9 cellular contexts compared by ENCODE assay signal in the genomic region with DNA sequence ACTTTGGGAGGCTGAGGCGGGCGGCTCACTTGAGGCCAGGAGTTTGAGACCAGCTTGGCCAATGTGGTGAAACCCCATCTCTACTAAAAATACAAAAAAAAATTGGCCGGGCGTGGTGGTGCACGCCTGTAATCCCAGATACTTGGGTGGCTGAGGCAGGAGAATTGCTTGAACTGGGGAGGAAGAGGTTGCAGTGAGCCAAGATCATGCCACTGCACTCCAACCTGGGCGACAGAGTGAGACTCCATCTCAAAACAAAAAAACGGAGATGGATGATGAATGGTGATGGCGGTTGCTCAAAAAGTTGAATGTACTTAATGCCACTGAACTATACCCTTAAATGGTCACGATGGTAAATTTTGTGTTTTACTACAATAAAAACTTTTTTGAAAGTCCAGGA. TPM values are rescaled to one million over a fixed set of nuclear protein-coding genes. Genes with fewer than 3 reads are reported as not detected.
DNase-seq lines count a peak whose midpoint lies in the region; ATAC-seq, FAIRE-seq and TF ChIP-seq lines count a peak whose summit lies in the region.
"Not testable (repeated sequence)": the region's sequence is repeated elsewhere in the genome, so short reads cannot be mapped to it uniquely, and the experiment has no call there.
"Had no signal": no experiment of that assay in that cellular context is flagged by ENCODE, and none has a peak within 500 bp of the region (broad histone marks: within the 10 kb centered on the region; RNA-seq: fewer than 3 reads in every experiment).

No MANE protein-coding gene starts in this region.

- not testable (repeated sequence) for H3K4me1 ChIP-seq in K562 (replicated peaks in 1 of 2; ENCODE audit: control insufficient read depth in 2 of 2, insufficient read depth in 2 of 2, low read length in 2 of 2)

- CTCF ChIA-PET in Calu3 (lab: Charles Lee); K562 (lab: Yijun Ruan, JAX; ENCODE audit: low intra/inter-chr PET ratio): not testable (repeated sequence)

- not testable (repeated sequence) for H3K27ac ChIP-seq in K562 (ENCODE audit: extremely low read depth, low read depth, low read length)

- TF ChIP-seq RAD21 in K562 (CRISPR knock-in tag; conservative IDR thresholded peaks at IDR 0.05 in 1 of 2, IDR thresholded peaks at IDR 0.05 in 1 of 2), result not testable (repeated sequence)

- intact Hi-C loops in Calu3 (cut with micrococcal nuclease; ENCODE audit: unreplicated experiment); K562 (cut with micrococcal nuclease): not testable (repeated sequence)

- H3K36me3 ChIP-seq in K562 (ENCODE audit: control insufficient read depth, insufficient read depth, low read length), result peaks cover 35% of the 10 kb centered on the region

- H3K9ac ChIP-seq in K562 (ENCODE audit: insufficient read depth in 1 of 2, low read depth in 2 of 2, low read length in 2 of 2), result not testable (repeated sequence)

- not testable (repeated sequence) for TF ChIP-seq CTCF in Calu3 (IDR thresholded peaks at IDR 0.05; ENCODE audit: unreplicated experiment); K562 (IDR thresholded peaks at IDR 0.05 in 2 of 3, conservative IDR thresholded peaks at IDR 0.05 in 1 of 3; ENCODE audit: insufficient read depth in 2 of 3, low read depth in 1 of 3, low read length in 3 of 3)

- TF ChIP-seq POLR2A in K562 (conservative IDR thresholded peaks at IDR 0.05), result 0 out of 2 replicates have a peak, but pooled peaks have one; percentile 55
- peak; percentile 4 for TF ChIP-seq POLR2A in erythroblast (IDR thresholded peaks at IDR 0.05; ENCODE audit: low read length)

- WGBS in K562 (ENCODE audit: insufficient coverage, low coverage, missing lambda C conversion rate), result 90% methylated on average over 7 of the region's 9 CpGs

- ATAC-seq in K562, result not testable (repeated sequence)

- H3K79me2 ChIP-seq in K562 (ENCODE audit: control insufficient read depth, insufficient read depth, low read length), result not testable (repeated sequence)

- not testable (repeated sequence) for FAIRE-seq in K562 (lab: Jason Lieb, UNC)

- not testable (repeated sequence) for H3K27me3 ChIP-seq in K562 (ENCODE audit: control insufficient read depth in 2 of 2, insufficient read depth in 2 of 2, low read length in 2 of 2)

- not testable (repeated sequence) for H3K9me1 ChIP-seq in K562 (ENCODE audit: control insufficient read depth, insufficient read depth, low read length)

- H4K20me1 ChIP-seq in K562 (replicated peaks; ENCODE audit: control insufficient read depth, insufficient read depth, low read length), result not testable (repeated sequence)

- not testable (repeated sequence) for H3K4me2 ChIP-seq in K562 (ENCODE audit: insufficient read depth, low read length)

- TF ChIP-seq EP300 in K562 (IDR thresholded peaks at IDR 0.05; ENCODE audit: low read length), result not testable (repeated sequence)

- POLR2A ChIA-PET in K562 (lab: Yijun Ruan, JAX), result not testable (repeated sequence)

- DNase-seq in Calu3; activated T-cell treated with anti-CD3 and anti-CD28 coated beads, Interleukin-2, amount 50 U/mL, for 24 hours; K562 (ENCODE audit: extremely low read depth in 1 of 4, low spot score in 3 of 4); erythroblast (lab: John Stamatoyannopoulos, UW): not testable (repeated sequence)
- DNase-seq in activated effector memory CD4-positive, alpha-beta T cell treated with anti-CD3 and anti-CD28 coated beads, Interleukin-2, amount 50 U/mL, for 16 hours, result peak; percentile 25

- not testable (repeated sequence) for H3K4me1 Mint-ChIP-seq in Calu3 (ENCODE audit: low read depth, unreplicated experiment); activated T-cell treated with anti-CD3 and anti-CD28 coated beads, Interleukin-2, amount 50 U/mL, for 24 hours (ENCODE audit: low read depth)

- peak overlapping the region; percentile 31 for H3K27ac Mint-ChIP-seq in Calu3 (ENCODE audit: unreplicated experiment)
- H3K27ac Mint-ChIP-seq in activated T-cell treated with anti-CD3 and anti-CD28 coated beads, Interleukin-2, amount 50 U/mL, for 24 hours, result peak overlapping the region; percentile 53

- H3K36me3 Mint-ChIP-seq in Calu3 (ENCODE audit: insufficient read depth, unreplicated experiment), result peaks cover 45% of the 10 kb centered on the region
- peaks cover 58% of the 10 kb centered on the region for H3K36me3 Mint-ChIP-seq in activated T-cell treated with anti-CD3 and anti-CD28 coated beads, Interleukin-2, amount 50 U/mL, for 24 hours (ENCODE audit: low read depth)

- not testable (repeated sequence) for H3K4me3 ChIP-seq in K562

- not testable (repeated sequence) for H2AFZ ChIP-seq in K562 (ENCODE audit: low read depth, low read length)

- not testable (repeated sequence) for H3K4me3 Mint-ChIP-seq in Calu3 (ENCODE audit: low read depth, unreplicated experiment); activated T-cell treated with anti-CD3 and anti-CD28 coated beads, Interleukin-2, amount 50 U/mL, for 24 hours

- not testable (repeated sequence) for BruUV-seq in Calu3 (replicated peaks; lab: Mats Ljungman, UMichigan); K562 (replicated peaks; lab: Mats Ljungman, UMichigan)

- not testable (repeated sequence) for H3K9me3 Mint-ChIP-seq in Calu3 (ENCODE audit: low read depth, unreplicated experiment); activated T-cell treated with anti-CD3 and anti-CD28 coated beads, Interleukin-2, amount 50 U/mL, for 24 hours

- H3K27me3 Mint-ChIP-seq in Calu3 (ENCODE audit: unreplicated experiment); activated T-cell treated with anti-CD3 and anti-CD28 coated beads, Interleukin-2, amount 50 U/mL, for 24 hours: not testable (repeated sequence)

- H3K9me3 ChIP-seq in K562 (replicated peaks; ENCODE audit: control insufficient read depth, insufficient read depth, low read depth, low read length), result not testable (repeated sequence)

- in situ Hi-C loops in K562 (cut with MboI), result not testable (repeated sequence)

RNA-seq across cellular contexts. Expression of gene PRPF3, which starts 12.7 kb away (rescaled TPM):
- total RNA-seq in Calu3 (2022) (82.7 and 102 TPM in 2 replicates), K562 (2014; rRNA removed) (50.5 and 57.9 TPM in 2 replicates), K562 (2014; rRNA removed; fragmentation: Illumina TruSeq; extraction: Trizol) (73.4 and 81.5 TPM in 2 replicates), K562 (2015; rRNA removed; fragmentation: Illumina TruSeq; extraction: Trizol) (80.0 and 84.4 TPM in 2 replicates), K562 (2021) (48.1 and 51.1 TPM in 2 replicates)
- 124 and 171 TPM in 2 replicates for total RNA-seq in K562 (2011; cell fraction: chromatin; rRNA removed; ENCODE audit: low replicate concordance)
- total RNA-seq in K562 (2011; cell fraction: nucleolus; rRNA removed), result 54.7 and 55.1 TPM in 2 replicates
- total RNA-seq in K562 (2011; cell fraction: nucleoplasm; rRNA removed), result 103 and 135 TPM in 2 replicates
- polyA plus RNA-seq in K562 (2011; rRNA removed) (38.1 and 41.7 TPM in 2 replicates), K562 (2014; fragmentation: Illumina TruSeq; extraction: Trizol) (62.0 and 67.2 TPM in 2 replicates), K562 (2014; fragmentation: Nextera tagmentation; extraction: Ambion mirVana) (10 to 100 TPM; 26.4 to 70.9 TPM), K562 (2014; rRNA removed) (53.6 and 54.1 TPM in 2 replicates)
- 15.6 and 20.7 TPM in 2 replicates for polyA plus RNA-seq in K562 (2011; cell fraction: cytosol; rRNA removed)
- polyA plus RNA-seq in K562 (2011; cell fraction: nucleus; rRNA removed), result 63.2 and 70.6 TPM in 2 replicates
- 41.5 and 45.4 TPM in 2 replicates for polyA plus RNA-seq in K562 (2012)
- 70.3 TPM in 2 replicates for polyA minus RNA-seq in K562 (2011; rRNA and poly(A)+ RNA removed)
- 17.8 and 22.5 TPM in 2 replicates for polyA minus RNA-seq in K562 (2011; cell fraction: cytosol; rRNA and poly(A)+ RNA removed)
- 32.4 and 51.1 TPM in 2 replicates for polyA minus RNA-seq in K562 (2011; cell fraction: nucleus; rRNA and poly(A)+ RNA removed)

RNA-seq across cellular contexts. Expression of gene MRPS21, which starts 14.9 kb away (rescaled TPM):
- total RNA-seq in Calu3 (2022) (66.9 and 67.4 TPM in 2 replicates), K562 (2014; rRNA removed) (139 and 144 TPM in 2 replicates), K562 (2014; rRNA removed; fragmentation: Illumina TruSeq; extraction: Trizol) (163 and 164 TPM in 2 replicates), K562 (2015; rRNA removed; fragmentation: Illumina TruSeq; extraction: Trizol) (123 and 132 TPM in 2 replicates), K562 (2021) (131 and 133 TPM in 2 replicates)
- total RNA-seq in K562 (2011; cell fraction: chromatin; rRNA removed; ENCODE audit: low replicate concordance), result 67.0 and 94.2 TPM in 2 replicates
- total RNA-seq in K562 (2011; cell fraction: nucleolus; rRNA removed), result 81.9 and 86.1 TPM in 2 replicates
- 80.3 and 84.8 TPM in 2 replicates for total RNA-seq in K562 (2011; cell fraction: nucleoplasm; rRNA removed)
- polyA plus RNA-seq in K562 (2011; rRNA removed) (151 and 182 TPM in 2 replicates), K562 (2014; fragmentation: Illumina TruSeq; extraction: Trizol) (115 and 119 TPM in 2 replicates), K562 (2014; fragmentation: Nextera tagmentation; extraction: Ambion mirVana) (100 to 1,000 TPM; 374 to 407 TPM), K562 (2014; rRNA removed) (149 and 173 TPM in 2 replicates)
- polyA plus RNA-seq in K562 (2011; cell fraction: cytosol; rRNA removed), result 57.7 and 87.2 TPM in 2 replicates
- polyA plus RNA-seq in K562 (2011; cell fraction: nucleus; rRNA removed), result 213 and 215 TPM in 2 replicates
- 74.4 and 116 TPM in 2 replicates for polyA plus RNA-seq in K562 (2012)
- polyA minus RNA-seq in K562 (2011; rRNA and poly(A)+ RNA removed), result 42.5 and 52.5 TPM in 2 replicates
- 20.5 and 26.2 TPM in 2 replicates for polyA minus RNA-seq in K562 (2011; cell fraction: cytosol; rRNA and poly(A)+ RNA removed)
- polyA minus RNA-seq in K562 (2011; cell fraction: nucleus; rRNA and poly(A)+ RNA removed), result 21.0 and 32.3 TPM in 2 replicates

RNA-seq across cellular contexts. Expression of gene CIART, which starts 26.2 kb away (rescaled TPM):
- 0.42 and 1.5 TPM in 2 replicates for total RNA-seq in Calu3 (2022)
- total RNA-seq in K562 (2011; cell fraction: chromatin; rRNA removed; ENCODE audit: low replicate concordance), result 0.67 and 1.3 TPM in 2 replicates
- total RNA-seq in K562 (2011; cell fraction: nucleolus; rRNA removed), result 0.67 TPM in 1 of 2 replicates, not detected in the other
- 0.29 and 1.5 TPM in 2 replicates for total RNA-seq in K562 (2011; cell fraction: nucleoplasm; rRNA removed)
- total RNA-seq in K562 (2014; rRNA removed), result 0.41 TPM in 1 of 2 replicates, not detected in the other
- 0.15 TPM in 1 of 2 replicates, not detected in the other for total RNA-seq in K562 (2014; rRNA removed; fragmentation: Illumina TruSeq; extraction: Trizol)
- 0.22 TPM in 1 of 2 replicates, not detected in the other for total RNA-seq in K562 (2015; rRNA removed; fragmentation: Illumina TruSeq; extraction: Trizol)
- total RNA-seq in K562 (2021), result 0.35 TPM in 1 of 2 replicates, not detected in the other
- 0.30 TPM in 1 of 2 replicates, not detected in the other for polyA plus RNA-seq in K562 (2011; rRNA removed)
- 0.12 and 0.19 TPM in 2 replicates for polyA plus RNA-seq in K562 (2011; cell fraction: cytosol; rRNA removed)
- 1.1 and 1.3 TPM in 2 replicates for polyA plus RNA-seq in K562 (2011; cell fraction: nucleus; rRNA removed)
- 0.10 and 0.44 TPM in 2 replicates for polyA plus RNA-seq in K562 (2012)
- 0.19 and 0.35 TPM in 2 replicates for polyA plus RNA-seq in K562 (2014; fragmentation: Illumina TruSeq; extraction: Trizol)
- polyA plus RNA-seq in K562 (2014; fragmentation: Nextera tagmentation; extraction: Ambion mirVana), result under 1 TPM; 0.07 to 0.21 TPM
- 0.19 and 1.1 TPM in 2 replicates for polyA plus RNA-seq in K562 (2014; rRNA removed)
- polyA minus RNA-seq in K562 (2011; rRNA and poly(A)+ RNA removed), result not detected in 2 replicates
- not detected in 2 replicates for polyA minus RNA-seq in K562 (2011; cell fraction: cytosol; rRNA and poly(A)+ RNA removed)
- not detected in 2 replicates for polyA minus RNA-seq in K562 (2011; cell fraction: nucleus; rRNA and poly(A)+ RNA removed)
- total RNA-seq: B cell, Daoy had no signal
- polyA plus RNA-seq: CD14-positive monocyte had no signal

RNA-seq across cellular contexts. Expression of gene C1orf54, which starts 36.0 kb away (rescaled TPM):
- total RNA-seq in Calu3 (2022) (0.76 TPM in 1 of 2 replicates, not detected in the other), K562 (2014; rRNA removed) (not detected in 2 replicates), K562 (2014; rRNA removed; fragmentation: Illumina TruSeq; extraction: Trizol) (0.65 and 1.1 TPM in 2 replicates), K562 (2015; rRNA removed; fragmentation: Illumina TruSeq; extraction: Trizol) (1.1 and 2.2 TPM in 2 replicates), K562 (2021) (0.20 and 1.00 TPM in 2 replicates)
- 0.81 and 0.97 TPM in 2 replicates for total RNA-seq in K562 (2011; cell fraction: chromatin; rRNA removed; ENCODE audit: low replicate concordance)
- 0.50 TPM in 1 of 2 replicates, not detected in the other for total RNA-seq in K562 (2011; cell fraction: nucleolus; rRNA removed)
- total RNA-seq in K562 (2011; cell fraction: nucleoplasm; rRNA removed), result 0.29 TPM in 1 of 2 replicates, not detected in the other
- polyA plus RNA-seq in K562 (2011; rRNA removed) (1.2 and 3.4 TPM in 2 replicates), K562 (2014; fragmentation: Illumina TruSeq; extraction: Trizol) (1.0 and 1.2 TPM in 2 replicates), K562 (2014; fragmentation: Nextera tagmentation; extraction: Ambion mirVana) (1 to 10 TPM; 2.0 to 2.5 TPM), K562 (2014; rRNA removed) (0.33 and 1.1 TPM in 2 replicates)
- polyA plus RNA-seq in K562 (2011; cell fraction: cytosol; rRNA removed), result 0.48 and 2.8 TPM in 2 replicates
- polyA plus RNA-seq in K562 (2011; cell fraction: nucleus; rRNA removed), result 0.47 and 1.8 TPM in 2 replicates
- 2.7 and 2.8 TPM in 2 replicates for polyA plus RNA-seq in K562 (2012)
- polyA minus RNA-seq in K562 (2011; rRNA and poly(A)+ RNA removed), result 0.30 TPM in 1 of 2 replicates, not detected in the other
- polyA minus RNA-seq in K562 (2011; cell fraction: cytosol; rRNA and poly(A)+ RNA removed), result 1.0 TPM in 1 of 2 replicates, not detected in the other
- polyA minus RNA-seq in K562 (2011; cell fraction: nucleus; rRNA and poly(A)+ RNA removed), result 0.67 TPM in 1 of 2 replicates, not detected in the other
- total RNA-seq: A172 had no signal

RNA-seq across cellular contexts. Expression of gene APH1A, which starts 39.8 kb away (rescaled TPM):
- total RNA-seq in Calu3 (2022), result 195 TPM in 2 replicates
- 115 and 218 TPM in 2 replicates for total RNA-seq in K562 (2011; cell fraction: chromatin; rRNA removed; ENCODE audit: low replicate concordance)
- total RNA-seq in K562 (2011; cell fraction: nucleolus; rRNA removed), result 215 and 226 TPM in 2 replicates
- 182 and 231 TPM in 2 replicates for total RNA-seq in K562 (2011; cell fraction: nucleoplasm; rRNA removed)
- total RNA-seq in K562 (2014; rRNA removed), result 48.8 and 59.0 TPM in 2 replicates
- 70.6 and 74.0 TPM in 2 replicates for total RNA-seq in K562 (2014; rRNA removed; fragmentation: Illumina TruSeq; extraction: Trizol)
- total RNA-seq in K562 (2015; rRNA removed; fragmentation: Illumina TruSeq; extraction: Trizol), result 77.0 and 79.1 TPM in 2 replicates
- total RNA-seq in K562 (2021), result 97.3 and 98.6 TPM in 2 replicates
- polyA plus RNA-seq in K562 (2011; rRNA removed), result 111 and 123 TPM in 2 replicates
- 167 and 205 TPM in 2 replicates for polyA plus RNA-seq in K562 (2011; cell fraction: cytosol; rRNA removed)
- 121 and 152 TPM in 2 replicates for polyA plus RNA-seq in K562 (2011; cell fraction: nucleus; rRNA removed)
- polyA plus RNA-seq in K562 (2012), result 80.8 and 88.2 TPM in 2 replicates
- 84.5 and 93.5 TPM in 2 replicates for polyA plus RNA-seq in K562 (2014; fragmentation: Illumina TruSeq; extraction: Trizol)
- polyA plus RNA-seq in K562 (2014; fragmentation: Nextera tagmentation; extraction: Ambion mirVana), result 1 to 10 TPM; 5.6 to 6.0 TPM
- polyA plus RNA-seq in K562 (2014; rRNA removed), result 86.8 and 89.4 TPM in 2 replicates
- polyA minus RNA-seq in K562 (2011; rRNA and poly(A)+ RNA removed), result 96.8 and 108 TPM in 2 replicates
- polyA minus RNA-seq in K562 (2011; cell fraction: cytosol; rRNA and poly(A)+ RNA removed), result 39.9 and 46.7 TPM in 2 replicates
- 49.7 and 72.8 TPM in 2 replicates for polyA minus RNA-seq in K562 (2011; cell fraction: nucleus; rRNA and poly(A)+ RNA removed)
